ENCODE assay signal across 23 cellular contexts in the genomic region with DNA sequence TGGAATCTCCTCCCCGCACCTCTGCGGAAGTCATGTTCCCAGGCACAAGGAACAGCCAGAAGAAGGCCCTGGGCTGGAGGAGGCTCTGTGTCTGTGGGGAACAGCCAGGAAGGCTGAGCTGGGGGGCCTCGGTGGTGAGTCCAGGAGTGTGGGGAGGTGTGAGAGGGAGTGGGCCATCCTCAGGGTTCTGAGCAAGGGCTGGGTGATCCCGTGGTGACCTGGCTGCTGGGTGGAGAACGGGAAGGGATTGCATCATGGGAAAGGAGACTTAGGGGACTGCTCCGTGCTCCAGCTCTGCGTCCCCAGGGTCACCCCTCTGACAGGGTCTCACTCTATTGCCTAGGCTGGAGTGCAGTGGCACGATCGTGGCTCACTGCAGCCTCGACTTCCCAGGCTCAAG. TPM values are rescaled to one million over a fixed set of nuclear protein-coding genes. Genes with fewer than 3 reads are reported as not detected.
DNase-seq lines count a peak whose midpoint lies in the region; ATAC-seq and TF ChIP-seq lines count a peak whose summit lies in the region.
"Had no signal": no experiment of that assay in that cellular context is flagged by ENCODE, and none has a peak within 500 bp of the region (broad histone marks: within the 10 kb centered on the region; RNA-seq: fewer than 3 reads in every experiment).

No MANE protein-coding gene starts in this region.

- peaks cover 57% of the 10 kb centered on the region for H3K36me3 Mint-ChIP-seq in WTC11
- H3K36me3 Mint-ChIP-seq in stimulated activated naive B cell treated with anti-CD40 and anti-IgM and Interleukin-4, amounts not matched to agents 10 μg/mL and 1 μg/mL and 100 μg/mL, for 72 hours, result peaks cover 40 to 42% of the 10 kb centered on the region in 2 donors

- H3K36me3 ChIP-seq in NT2/D1 (ENCODE audit: insufficient read depth, insufficient read length, low read length) (peaks cover 45% of the 10 kb centered on the region), esophagus squamous epithelium (peaks cover 0 to 77% (median 0%) of the 10 kb centered on the region in 3 donors)

- peak overlapping the region; percentile 76 to 92 (median 88) for H3K27ac ChIP-seq in esophagus squamous epithelium

- POLR2A ChIA-PET in WTC11 (lab: Charles Lee), result no interaction called here

- DNase-seq in NT2/D1 (ENCODE audit: low read depth, low spot score) (no peak), WTC11 (ENCODE audit: low spot score) (no peak), esophagus squamous epithelium (lab: John Stamatoyannopoulos, UW) (no peak), OCI-M1 (lab: John Stamatoyannopoulos, UW) (no peak), hepatic stellate cell (ENCODE audit: low spot score) (no peak), cerebellum (ENCODE audit: low spot score) (no peak)
- no peak for DNase-seq in stimulated activated naive B cell treated with anti-CD40 and anti-IgM and Interleukin-4, amounts not matched to agents 10 μg/mL and 1 μg/mL and 100 μg/mL, for 72 hours
- DNase-seq: BE2C; EL; GF-D8; H7; HFFc6; KG1; MV-4-11; NCI-H1105 treated with DMSO at 0.1 percent for 48 hours; NCI-H2029 treated with DMSO at 0.1 percent for 48 hours; NCI-H345; NCI-H524; NCI-H774; NK-92 treated with Interleukin-12 subunit alpha and Interleukin-12 subunit beta, amount 100 ng/mL, for 24 hours; SHP77 treated with DMSO at 0.1 percent for 48 hours; SK-N-SH had no signal

- WGBS in esophagus squamous epithelium, 2 donors, result 84 to 91% methylated on average over 7 to 8 of the region's 10 CpGs

- no peaks in the 10 kb centered on the region for H3K27me3 ChIP-seq in NT2/D1 (ENCODE audit: insufficient read depth, insufficient read length)
- H3K27me3 ChIP-seq in esophagus squamous epithelium, result no peaks in the 10 kb centered on the region
- H3K27me3 ChIP-seq: BE2C had no signal

- peak overlapping the region; percentile 17 for H3K9ac ChIP-seq in NT2/D1 (ENCODE audit: insufficient read length, low read depth)
- H3K9ac ChIP-seq: SK-N-SH had no signal

- H3K4me1 ChIP-seq in NT2/D1 (ENCODE audit: insufficient read depth, insufficient read length) (peaks cover 4% of the 10 kb centered on the region), esophagus squamous epithelium (peaks cover 9 to 32% (median 10%) of the 10 kb centered on the region in 3 donors)
- H3K4me1 ChIP-seq: BE2C had no signal

- TF ChIP-seq POLR2A in esophagus squamous epithelium (IDR thresholded peaks at IDR 0.05), result no peak

- no peaks in the 10 kb centered on the region for H3K9me3 Mint-ChIP-seq in WTC11
- no peaks in the 10 kb centered on the region for H3K9me3 Mint-ChIP-seq in stimulated activated naive B cell treated with anti-CD40 and anti-IgM and Interleukin-4, amounts not matched to agents 10 μg/mL and 1 μg/mL and 100 μg/mL, for 72 hours
- H3K9me3 Mint-ChIP-seq: HFFc6 had no signal

- intact Hi-C loops in esophagus squamous epithelium (cut with DNase I), result no loop called here

- no peaks in the 10 kb centered on the region for H3K4me1 Mint-ChIP-seq in WTC11
- no peaks in the 10 kb centered on the region for H3K4me1 Mint-ChIP-seq in stimulated activated naive B cell treated with anti-CD40 and anti-IgM and Interleukin-4, amounts not matched to agents 10 μg/mL and 1 μg/mL and 100 μg/mL, for 72 hours

- H3K4me3 Mint-ChIP-seq in WTC11, result no peak overlapping the region
- H3K4me3 Mint-ChIP-seq in stimulated activated naive B cell treated with anti-CD40 and anti-IgM and Interleukin-4, amounts not matched to agents 10 μg/mL and 1 μg/mL and 100 μg/mL, for 72 hours, result no peak overlapping the region
- H3K4me3 Mint-ChIP-seq: HFFc6 had no signal

- CTCF ChIA-PET in WTC11 (lab: Charles Lee), result interaction anchor here (0.7 kb wide), 1 partner anchor 139 kb away, joined by 3 read pairs; no protein-coding TSS in a partner anchor

- H3K4me3 ChIP-seq in NT2/D1 (ENCODE audit: insufficient read length, low read depth) (no peak overlapping the region), esophagus squamous epithelium (no peak overlapping the region)

- H3K9me3 ChIP-seq in NT2/D1 (ENCODE audit: insufficient read depth, low read length), result no peaks in the 10 kb centered on the region
- no peaks in the 10 kb centered on the region for H3K9me3 ChIP-seq in esophagus squamous epithelium
- H3K9me3 ChIP-seq: BE2C, SK-N-SH had no signal

- H3K27ac Mint-ChIP-seq in WTC11, result peak overlapping the region; percentile 33
- H3K27ac Mint-ChIP-seq in stimulated activated naive B cell treated with anti-CD40 and anti-IgM and Interleukin-4, amounts not matched to agents 10 μg/mL and 1 μg/mL and 100 μg/mL, for 72 hours, result peak overlapping the region; percentile 37
- H3K27ac Mint-ChIP-seq: HFFc6 had no signal

- H3K27me3 Mint-ChIP-seq in WTC11 (ENCODE audit: low read depth), result no peaks in the 10 kb centered on the region
- H3K27me3 Mint-ChIP-seq in stimulated activated naive B cell treated with anti-CD40 and anti-IgM and Interleukin-4, amounts not matched to agents 10 μg/mL and 1 μg/mL and 100 μg/mL, for 72 hours, result no peaks in the 10 kb centered on the region

- no peak for ATAC-seq in WTC11
- no peak for ATAC-seq in stimulated activated naive B cell treated with anti-CD40 and anti-IgM and Interleukin-4, amounts not matched to agents 10 μg/mL and 1 μg/mL and 100 μg/mL, for 72 hours (replicated peaks)
- ATAC-seq in GM21723 (IDR thresholded peaks at IDR 0.05; ENCODE audit: unreplicated experiment), result no peak

- TF ChIP-seq CTCF in WTC11 (IDR thresholded peaks at IDR 0.05) (no peak), esophagus squamous epithelium (IDR thresholded peaks at IDR 0.05) (no peak)

TF ChIP-seq in WTC11, 78 proteins besides CTCF, POLR2A, EP300 and RAD21:
- TF ChIP-seq, protein P1, sequence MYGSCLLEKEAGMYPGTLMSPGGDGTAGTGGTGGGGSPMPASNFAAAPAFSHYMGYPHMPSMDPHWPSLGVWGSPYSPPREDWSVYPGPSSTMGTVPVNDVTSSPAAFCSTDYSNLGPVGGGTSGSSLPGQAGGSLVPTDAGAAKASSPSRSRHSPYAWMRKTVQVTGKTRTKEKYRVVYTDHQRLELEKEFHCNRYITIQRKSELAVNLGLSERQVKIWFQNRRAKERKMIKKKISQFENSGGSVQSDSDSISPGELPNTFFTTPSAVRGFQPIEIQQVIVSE (CRISPR knock-in tag; IDR thresholded peaks at IDR 0.05; ENCODE audit: borderline replicate concordance), result no peak
- TF ChIP-seq ZNF396 (CRISPR knock-in tag; IDR thresholded peaks at IDR 0.05; ENCODE audit: borderline replicate concordance), result no peak
- TF ChIP-seq GRHL2 (CRISPR knock-in tag; IDR thresholded peaks at IDR 0.05; ENCODE audit: insufficient replicate concordance, severe bottlenecking), result no peak
- TF ChIP-seq CBFB (CRISPR knock-in tag; IDR thresholded peaks at IDR 0.05; ENCODE audit: low read depth), result no peak
- TF ChIP-seq ZNF232 (CRISPR knock-in tag; IDR thresholded peaks at IDR 0.05), result no peak

RNA-seq across cellular contexts. Expression of a gene that starts 13.8 kb away (rescaled TPM):
- total RNA-seq in WTC11 (2021) (44.1 to 54.0 TPM (median 47.0 TPM) in 3 replicates), esophagus squamous epithelium (10 to 100 TPM; 38.0 to 53.3 (median 44.3) TPM), cerebellum (23.0 TPM)
